ENCODE assay signal across 8 cellular contexts in the genomic region with DNA sequence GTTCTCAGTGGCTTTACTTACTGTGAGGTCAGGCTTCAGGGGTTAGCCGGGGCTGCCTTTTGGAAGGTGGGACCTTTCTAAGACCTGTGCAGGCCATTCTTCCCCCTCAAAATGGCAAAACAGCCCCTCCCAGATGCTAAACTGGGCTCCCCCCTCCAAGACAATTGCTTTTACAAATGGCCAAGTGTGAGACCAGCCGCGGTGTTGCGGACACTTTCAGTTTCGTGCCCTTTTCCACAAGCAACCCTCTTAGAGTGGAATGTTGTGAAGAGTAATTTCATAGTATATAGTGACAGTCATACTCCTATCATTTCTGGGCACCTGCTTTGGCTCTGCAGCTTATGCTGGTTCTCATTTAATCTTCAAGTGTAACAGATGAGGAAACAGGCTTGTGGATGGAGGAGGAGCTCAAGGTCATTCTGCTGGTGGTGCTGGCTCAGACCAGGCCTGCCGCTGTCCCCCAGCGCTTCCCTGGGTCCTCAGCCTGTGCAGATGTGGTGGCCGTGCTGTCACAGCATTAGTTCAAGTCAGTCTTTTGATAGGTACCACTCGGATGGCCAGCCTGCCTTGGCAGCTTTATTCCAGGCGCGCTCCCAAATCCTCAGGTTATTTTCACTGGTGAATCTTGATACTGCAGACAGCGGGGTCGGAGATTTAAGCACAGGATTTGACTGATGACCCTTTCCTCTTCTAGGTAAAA. TPM values are rescaled to one million over a fixed set of nuclear protein-coding genes. Genes with fewer than 3 reads are reported as not detected.
DNase-seq lines count a peak whose midpoint lies in the region; ATAC-seq lines count a peak whose summit lies in the region.

No MANE protein-coding gene starts in this region.

- H3K4me1 Mint-ChIP-seq in activated CD4-positive, alpha-beta T cell treated with anti-CD3 and anti-CD28 coated beads, Interleukin-2, amount 10 ng/mL, durations not matched to agents 24 days and 14 days: peaks cover 77% of the 10 kb centered on the region
- peaks cover 86% of the 10 kb centered on the region for H3K4me1 Mint-ChIP-seq in activated T-helper 1 cell treated with anti-CD3 and anti-CD28 coated beads, Interleukin-12 subunit alpha, Interleukin-12 subunit beta, Interleukin-2, Interleukin-4 antibody, amounts not matched to agents 30 ng/mL and 10 ng/mL and 1 ng/mL, durations not matched to agents 14 hours and 24 hours and 36 hours (ENCODE audit: low read depth)

- ATAC-seq in HG03108 (IDR thresholded peaks at IDR 0.05; ENCODE audit: unreplicated experiment): no peak

- peak overlapping the region; percentile 96 for H3K4me3 Mint-ChIP-seq in activated CD4-positive, alpha-beta T cell treated with anti-CD3 and anti-CD28 coated beads, Interleukin-2, amount 10 ng/mL, durations not matched to agents 24 days and 14 days
- peak overlapping the region; percentile 100 for H3K4me3 Mint-ChIP-seq in activated T-helper 1 cell treated with anti-CD3 and anti-CD28 coated beads, Interleukin-12 subunit alpha, Interleukin-12 subunit beta, Interleukin-2, Interleukin-4 antibody, amounts not matched to agents 30 ng/mL and 10 ng/mL and 1 ng/mL, durations not matched to agents 14 hours and 24 hours and 36 hours

- intact Hi-C loops in activated CD4-positive, alpha-beta T cell treated with anti-CD3 and anti-CD28 coated beads, Interleukin-2, amount 10 ng/mL, durations not matched to agents 24 days and 14 days (cut with micrococcal nuclease): loop anchor here (5.0 kb wide), 1 partner anchor 271 kb away; a partner anchor contains a TSS
- intact Hi-C loops in activated T-helper 1 cell treated with anti-CD3 and anti-CD28 coated beads, Interleukin-12 subunit alpha, Interleukin-12 subunit beta, Interleukin-2, Interleukin-4 antibody, amounts not matched to agents 30 ng/mL and 10 ng/mL and 1 ng/mL, durations not matched to agents 14 hours and 24 hours and 36 hours (cut with micrococcal nuclease): no loop called here

- peak overlapping the region; percentile 90 for H3K27ac ChIP-seq in substantia nigra (ENCODE audit: low read depth, low read length, poor library complexity, severe bottlenecking)

- H3K4me3 ChIP-seq in iPS-18c (ENCODE audit: insufficient read depth, low read depth, low read length): peak overlapping the region; percentile 98

- H3K9me3 ChIP-seq in iPS-18c (ENCODE audit: control insufficient read depth, insufficient read depth, low read length): no peaks in the 10 kb centered on the region

- no peak for DNase-seq in activated CD4-positive, alpha-beta T cell treated with anti-CD3 and anti-CD28 coated beads, Interleukin-2, amount 10 ng/mL, durations not matched to agents 24 days and 14 days
- no peak for DNase-seq in activated CD4-positive, alpha-beta T cell treated with anti-CD3 and anti-CD28 coated beads, Interleukin-2, amount 50 U/mL, for 1 hour
- no peak for DNase-seq in activated T-helper 1 cell treated with anti-CD3 and anti-CD28 coated beads, Interleukin-12 subunit alpha, Interleukin-12 subunit beta, Interleukin-2, Interleukin-4 antibody, amounts not matched to agents 30 ng/mL and 10 ng/mL and 1 ng/mL, durations not matched to agents 14 hours and 24 hours and 36 hours (ENCODE audit: low spot score)
- DNase-seq in substantia nigra (lab: John Stamatoyannopoulos, UW): no peak
- DNase-seq in inferior parietal cortex (ENCODE audit: extremely low spot score): no peak
- DNase-seq in NCI-H2227 (lab: John Stamatoyannopoulos, UW; ENCODE audit: unreplicated experiment): no peak

- no peaks in the 10 kb centered on the region for H3K27me3 Mint-ChIP-seq in activated CD4-positive, alpha-beta T cell treated with anti-CD3 and anti-CD28 coated beads, Interleukin-2, amount 10 ng/mL, durations not matched to agents 24 days and 14 days
- H3K27me3 Mint-ChIP-seq in activated T-helper 1 cell treated with anti-CD3 and anti-CD28 coated beads, Interleukin-12 subunit alpha, Interleukin-12 subunit beta, Interleukin-2, Interleukin-4 antibody, amounts not matched to agents 30 ng/mL and 10 ng/mL and 1 ng/mL, durations not matched to agents 14 hours and 24 hours and 36 hours (ENCODE audit: insufficient read depth): no peaks in the 10 kb centered on the region

- H3K9me3 Mint-ChIP-seq in activated CD4-positive, alpha-beta T cell treated with anti-CD3 and anti-CD28 coated beads, Interleukin-2, amount 10 ng/mL, durations not matched to agents 24 days and 14 days: no peaks in the 10 kb centered on the region
- no peaks in the 10 kb centered on the region for H3K9me3 Mint-ChIP-seq in activated T-helper 1 cell treated with anti-CD3 and anti-CD28 coated beads, Interleukin-12 subunit alpha, Interleukin-12 subunit beta, Interleukin-2, Interleukin-4 antibody, amounts not matched to agents 30 ng/mL and 10 ng/mL and 1 ng/mL, durations not matched to agents 14 hours and 24 hours and 36 hours

- H3K27ac Mint-ChIP-seq in activated CD4-positive, alpha-beta T cell treated with anti-CD3 and anti-CD28 coated beads, Interleukin-2, amount 10 ng/mL, durations not matched to agents 24 days and 14 days: no peak overlapping the region
- H3K27ac Mint-ChIP-seq in activated T-helper 1 cell treated with anti-CD3 and anti-CD28 coated beads, Interleukin-12 subunit alpha, Interleukin-12 subunit beta, Interleukin-2, Interleukin-4 antibody, amounts not matched to agents 30 ng/mL and 10 ng/mL and 1 ng/mL, durations not matched to agents 14 hours and 24 hours and 36 hours: peak overlapping the region; percentile 92

- H3K36me3 Mint-ChIP-seq in activated CD4-positive, alpha-beta T cell treated with anti-CD3 and anti-CD28 coated beads, Interleukin-2, amount 10 ng/mL, durations not matched to agents 24 days and 14 days (ENCODE audit: low read depth): peaks cover 17% of the 10 kb centered on the region
- peaks cover 2% of the 10 kb centered on the region for H3K36me3 Mint-ChIP-seq in activated T-helper 1 cell treated with anti-CD3 and anti-CD28 coated beads, Interleukin-12 subunit alpha, Interleukin-12 subunit beta, Interleukin-2, Interleukin-4 antibody, amounts not matched to agents 30 ng/mL and 10 ng/mL and 1 ng/mL, durations not matched to agents 14 hours and 24 hours and 36 hours (ENCODE audit: low read depth)

RNA-seq across cellular contexts. Expression of a gene that starts 55.0 kb away (rescaled TPM):
- 12.9 and 13.3 TPM in 2 replicates for total RNA-seq in activated CD4-positive, alpha-beta T cell treated with anti-CD3 and anti-CD28 coated beads, Interleukin-2, amount 10 ng/mL, durations not matched to agents 24 days and 14 days
- 15.2 and 16.8 TPM in 2 replicates for total RNA-seq in activated T-helper 1 cell treated with anti-CD3 and anti-CD28 coated beads, Interleukin-12 subunit alpha, Interleukin-12 subunit beta, Interleukin-2, Interleukin-4 antibody, amounts not matched to agents 30 ng/mL and 10 ng/mL and 1 ng/mL, durations not matched to agents 14 hours and 24 hours and 36 hours
